Comparison of ENCODE assay signal across 1 cellular context in the genomic region with DNA sequence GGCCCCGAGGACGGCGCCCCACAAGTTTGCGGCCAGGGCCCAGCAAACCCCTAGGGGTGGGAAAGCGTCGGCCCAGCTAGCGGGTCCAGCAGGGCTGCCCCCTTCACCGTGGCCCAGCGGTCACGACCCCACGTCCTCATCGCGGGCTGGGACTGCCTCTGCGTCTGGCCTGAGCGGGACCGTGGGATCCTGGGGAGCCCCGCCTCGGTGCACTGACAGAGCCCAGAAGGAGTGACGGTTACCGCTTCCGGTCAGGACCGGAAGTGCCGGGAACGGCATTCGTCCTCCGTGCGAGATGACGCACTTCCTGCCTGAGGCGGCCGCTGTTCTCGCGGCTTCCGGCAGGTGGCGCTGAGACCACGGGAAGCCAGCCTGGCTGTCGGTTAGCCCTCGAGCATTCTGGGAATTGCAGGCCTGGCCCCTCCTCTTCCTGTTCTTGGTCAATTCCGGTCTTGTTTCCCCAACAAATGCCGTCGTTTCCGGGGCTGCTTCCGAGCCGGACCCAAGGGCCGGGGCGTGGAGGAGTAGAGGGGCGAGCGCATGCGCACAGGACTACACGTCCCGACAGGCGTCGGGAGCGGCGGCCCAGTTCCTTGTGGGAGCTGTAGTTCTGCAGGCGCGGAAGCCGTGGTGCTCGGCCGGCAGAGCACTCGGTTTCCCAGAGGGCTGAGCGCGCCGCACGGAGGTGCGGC.
TF ChIP-seq lines count a peak whose summit lies in the region.

A gene (plus strand): TSS at position 682 of the 692 bp plus-strand sequence. CDS start 1,884 bp downstream, outside the sequence.

TF ChIP-seq in HepG2, 621 proteins besides CTCF, POLR2A, EP300 and RAD21 (continued from another document and continues in another):
- TF ChIP-seq ZNF33A (CRISPR knock-in tag; IDR thresholded peaks at IDR 0.05; ENCODE audit: borderline replicate concordance) (no peak), NR2F1 (CRISPR knock-in tag; IDR thresholded peaks at IDR 0.05) (no peak), FOXO1 (CRISPR knock-in tag; IDR thresholded peaks at IDR 0.05) (peak; percentile 47; the same call in 1 of the 2 replicates), RARG (CRISPR knock-in tag; IDR thresholded peaks at IDR 0.05; ENCODE audit: low read depth) (no peak), ZNF337 (CRISPR knock-in tag; IDR thresholded peaks at IDR 0.05; ENCODE audit: borderline replicate concordance, low read depth) (no peak), IRF2 (CRISPR knock-in tag; IDR thresholded peaks at IDR 0.05) (peak; percentile 97), ZNF292 (CRISPR knock-in tag; IDR thresholded peaks at IDR 0.05; ENCODE audit: borderline replicate concordance, low read depth) (no peak), ZNF746 (CRISPR knock-in tag; IDR thresholded peaks at IDR 0.05) (no peak), ZNF225 (CRISPR knock-in tag; IDR thresholded peaks at IDR 0.05) (peak; percentile 69; the same call in 1 of the 2 replicates), ZNF367 (CRISPR knock-in tag; IDR thresholded peaks at IDR 0.05; ENCODE audit: borderline replicate concordance) (no peak), ZNF567 (CRISPR knock-in tag; IDR thresholded peaks at IDR 0.05; ENCODE audit: borderline replicate concordance) (peak; percentile 93), IKZF1 (IDR thresholded peaks at IDR 0.05) (no peak), TGIF2 (CRISPR knock-in tag; IDR thresholded peaks at IDR 0.05) (0 out of 2 replicates have a peak, but pooled peaks have one; percentile 33), ZNF124 (CRISPR knock-in tag; IDR thresholded peaks at IDR 0.05) (peak; percentile 45; the same call in 1 of the 2 replicates), RORA (CRISPR knock-in tag; IDR thresholded peaks at IDR 0.05) (no peak), RARA (CRISPR knock-in tag; IDR thresholded peaks at IDR 0.05) (no peak), ZNF317 (CRISPR knock-in tag; IDR thresholded peaks at IDR 0.05) (peak; percentile 69), SKI (IDR thresholded peaks at IDR 0.05; ENCODE audit: partially characterized antibody) (no peak), ZNF232 (CRISPR knock-in tag; IDR thresholded peaks at IDR 0.05; ENCODE audit: borderline replicate concordance) (peak; percentile 74; the same call in 1 of the 2 replicates), ZNF850 (CRISPR knock-in tag; conservative IDR thresholded peaks at IDR 0.05) (no peak)
- TF ChIP-seq, protein P1, sequence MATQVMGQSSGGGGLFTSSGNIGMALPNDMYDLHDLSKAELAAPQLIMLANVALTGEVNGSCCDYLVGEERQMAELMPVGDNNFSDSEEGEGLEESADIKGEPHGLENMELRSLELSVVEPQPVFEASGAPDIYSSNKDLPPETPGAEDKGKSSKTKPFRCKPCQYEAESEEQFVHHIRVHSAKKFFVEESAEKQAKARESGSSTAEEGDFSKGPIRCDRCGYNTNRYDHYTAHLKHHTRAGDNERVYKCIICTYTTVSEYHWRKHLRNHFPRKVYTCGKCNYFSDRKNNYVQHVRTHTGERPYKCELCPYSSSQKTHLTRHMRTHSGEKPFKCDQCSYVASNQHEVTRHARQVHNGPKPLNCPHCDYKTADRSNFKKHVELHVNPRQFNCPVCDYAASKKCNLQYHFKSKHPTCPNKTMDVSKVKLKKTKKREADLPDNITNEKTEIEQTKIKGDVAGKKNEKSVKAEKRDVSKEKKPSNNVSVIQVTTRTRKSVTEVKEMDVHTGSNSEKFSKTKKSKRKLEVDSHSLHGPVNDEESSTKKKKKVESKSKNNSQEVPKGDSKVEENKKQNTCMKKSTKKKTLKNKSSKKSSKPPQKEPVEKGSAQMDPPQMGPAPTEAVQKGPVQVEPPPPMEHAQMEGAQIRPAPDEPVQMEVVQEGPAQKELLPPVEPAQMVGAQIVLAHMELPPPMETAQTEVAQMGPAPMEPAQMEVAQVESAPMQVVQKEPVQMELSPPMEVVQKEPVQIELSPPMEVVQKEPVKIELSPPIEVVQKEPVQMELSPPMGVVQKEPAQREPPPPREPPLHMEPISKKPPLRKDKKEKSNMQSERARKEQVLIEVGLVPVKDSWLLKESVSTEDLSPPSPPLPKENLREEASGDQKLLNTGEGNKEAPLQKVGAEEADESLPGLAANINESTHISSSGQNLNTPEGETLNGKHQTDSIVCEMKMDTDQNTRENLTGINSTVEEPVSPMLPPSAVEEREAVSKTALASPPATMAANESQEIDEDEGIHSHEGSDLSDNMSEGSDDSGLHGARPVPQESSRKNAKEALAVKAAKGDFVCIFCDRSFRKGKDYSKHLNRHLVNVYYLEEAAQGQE (IDR thresholded peaks at IDR 0.05; ENCODE audit: borderline replicate concordance in 1 of 2, low read depth in 1 of 2, low read length in 2 of 2) = peak in 1 of 2 experiments; percentile 5; a peak in 1 of 4 replicates
- TF ChIP-seq, protein P2, sequence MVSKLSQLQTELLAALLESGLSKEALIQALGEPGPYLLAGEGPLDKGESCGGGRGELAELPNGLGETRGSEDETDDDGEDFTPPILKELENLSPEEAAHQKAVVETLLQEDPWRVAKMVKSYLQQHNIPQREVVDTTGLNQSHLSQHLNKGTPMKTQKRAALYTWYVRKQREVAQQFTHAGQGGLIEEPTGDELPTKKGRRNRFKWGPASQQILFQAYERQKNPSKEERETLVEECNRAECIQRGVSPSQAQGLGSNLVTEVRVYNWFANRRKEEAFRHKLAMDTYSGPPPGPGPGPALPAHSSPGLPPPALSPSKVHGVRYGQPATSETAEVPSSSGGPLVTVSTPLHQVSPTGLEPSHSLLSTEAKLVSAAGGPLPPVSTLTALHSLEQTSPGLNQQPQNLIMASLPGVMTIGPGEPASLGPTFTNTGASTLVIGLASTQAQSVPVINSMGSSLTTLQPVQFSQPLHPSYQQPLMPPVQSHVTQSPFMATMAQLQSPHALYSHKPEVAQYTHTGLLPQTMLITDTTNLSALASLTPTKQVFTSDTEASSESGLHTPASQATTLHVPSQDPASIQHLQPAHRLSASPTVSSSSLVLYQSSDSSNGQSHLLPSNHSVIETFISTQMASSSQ (IDR thresholded peaks at IDR 0.05; ENCODE audit: low read depth) = peak; percentile 34; the same call in 1 of the 2 replicates
- TF ChIP-seq, protein P2 (CRISPR knock-in tag; IDR thresholded peaks at IDR 0.05; ENCODE audit: borderline replicate concordance) = peak; percentile 90
- TF ChIP-seq, protein P3, sequence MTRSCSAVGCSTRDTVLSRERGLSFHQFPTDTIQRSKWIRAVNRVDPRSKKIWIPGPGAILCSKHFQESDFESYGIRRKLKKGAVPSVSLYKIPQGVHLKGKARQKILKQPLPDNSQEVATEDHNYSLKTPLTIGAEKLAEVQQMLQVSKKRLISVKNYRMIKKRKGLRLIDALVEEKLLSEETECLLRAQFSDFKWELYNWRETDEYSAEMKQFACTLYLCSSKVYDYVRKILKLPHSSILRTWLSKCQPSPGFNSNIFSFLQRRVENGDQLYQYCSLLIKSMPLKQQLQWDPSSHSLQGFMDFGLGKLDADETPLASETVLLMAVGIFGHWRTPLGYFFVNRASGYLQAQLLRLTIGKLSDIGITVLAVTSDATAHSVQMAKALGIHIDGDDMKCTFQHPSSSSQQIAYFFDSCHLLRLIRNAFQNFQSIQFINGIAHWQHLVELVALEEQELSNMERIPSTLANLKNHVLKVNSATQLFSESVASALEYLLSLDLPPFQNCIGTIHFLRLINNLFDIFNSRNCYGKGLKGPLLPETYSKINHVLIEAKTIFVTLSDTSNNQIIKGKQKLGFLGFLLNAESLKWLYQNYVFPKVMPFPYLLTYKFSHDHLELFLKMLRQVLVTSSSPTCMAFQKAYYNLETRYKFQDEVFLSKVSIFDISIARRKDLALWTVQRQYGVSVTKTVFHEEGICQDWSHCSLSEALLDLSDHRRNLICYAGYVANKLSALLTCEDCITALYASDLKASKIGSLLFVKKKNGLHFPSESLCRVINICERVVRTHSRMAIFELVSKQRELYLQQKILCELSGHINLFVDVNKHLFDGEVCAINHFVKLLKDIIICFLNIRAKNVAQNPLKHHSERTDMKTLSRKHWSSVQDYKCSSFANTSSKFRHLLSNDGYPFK (CRISPR knock-in tag; IDR thresholded peaks at IDR 0.05; ENCODE audit: borderline replicate concordance) = peak; percentile 97
- TF ChIP-seq, protein P4, sequence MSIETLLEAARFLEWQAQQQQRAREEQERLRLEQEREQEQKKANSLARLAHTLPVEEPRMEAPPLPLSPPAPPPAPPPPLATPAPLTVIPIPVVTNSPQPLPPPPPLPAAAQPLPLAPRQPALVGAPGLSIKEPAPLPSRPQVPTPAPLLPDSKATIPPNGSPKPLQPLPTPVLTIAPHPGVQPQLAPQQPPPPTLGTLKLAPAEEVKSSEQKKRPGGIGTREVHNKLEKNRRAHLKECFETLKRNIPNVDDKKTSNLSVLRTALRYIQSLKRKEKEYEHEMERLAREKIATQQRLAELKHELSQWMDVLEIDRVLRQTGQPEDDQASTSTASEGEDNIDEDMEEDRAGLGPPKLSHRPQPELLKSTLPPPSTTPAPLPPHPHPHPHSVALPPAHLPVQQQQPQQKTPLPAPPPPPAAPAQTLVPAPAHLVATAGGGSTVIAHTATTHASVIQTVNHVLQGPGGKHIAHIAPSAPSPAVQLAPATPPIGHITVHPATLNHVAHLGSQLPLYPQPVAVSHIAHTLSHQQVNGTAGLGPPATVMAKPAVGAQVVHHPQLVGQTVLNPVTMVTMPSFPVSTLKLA (IDR thresholded peaks at IDR 0.05) = peak; percentile 72
- TF ChIP-seq, protein P5, sequence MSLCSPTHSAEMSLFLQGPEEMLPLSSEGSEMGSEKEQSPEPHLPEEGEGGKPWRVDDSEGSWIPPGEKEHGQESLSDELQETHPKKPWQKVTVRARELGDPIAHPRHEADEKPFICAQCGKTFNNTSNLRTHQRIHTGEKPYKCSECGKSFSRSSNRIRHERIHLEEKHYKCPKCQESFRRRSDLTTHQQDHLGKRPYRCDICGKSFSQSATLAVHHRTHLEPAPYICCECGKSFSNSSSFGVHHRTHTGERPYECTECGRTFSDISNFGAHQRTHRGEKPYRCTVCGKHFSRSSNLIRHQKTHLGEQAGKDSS (CRISPR knock-in tag; IDR thresholded peaks at IDR 0.05; ENCODE audit: borderline replicate concordance, low read depth) = peak; percentile 53; the same call in 1 of the 2 replicates
- TF ChIP-seq, protein P6, sequence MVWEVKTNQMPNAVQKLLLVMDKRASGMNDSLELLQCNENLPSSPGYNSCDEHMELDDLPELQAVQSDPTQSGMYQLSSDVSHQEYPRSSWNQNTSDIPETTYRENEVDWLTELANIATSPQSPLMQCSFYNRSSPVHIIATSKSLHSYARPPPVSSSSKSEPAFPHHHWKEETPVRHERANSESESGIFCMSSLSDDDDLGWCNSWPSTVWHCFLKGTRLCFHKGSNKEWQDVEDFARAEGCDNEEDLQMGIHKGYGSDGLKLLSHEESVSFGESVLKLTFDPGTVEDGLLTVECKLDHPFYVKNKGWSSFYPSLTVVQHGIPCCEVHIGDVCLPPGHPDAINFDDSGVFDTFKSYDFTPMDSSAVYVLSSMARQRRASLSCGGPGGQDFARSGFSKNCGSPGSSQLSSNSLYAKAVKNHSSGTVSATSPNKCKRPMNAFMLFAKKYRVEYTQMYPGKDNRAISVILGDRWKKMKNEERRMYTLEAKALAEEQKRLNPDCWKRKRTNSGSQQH (CRISPR knock-in tag; IDR thresholded peaks at IDR 0.05; ENCODE audit: low read depth) = no peak
- TF ChIP-seq, protein P7, sequence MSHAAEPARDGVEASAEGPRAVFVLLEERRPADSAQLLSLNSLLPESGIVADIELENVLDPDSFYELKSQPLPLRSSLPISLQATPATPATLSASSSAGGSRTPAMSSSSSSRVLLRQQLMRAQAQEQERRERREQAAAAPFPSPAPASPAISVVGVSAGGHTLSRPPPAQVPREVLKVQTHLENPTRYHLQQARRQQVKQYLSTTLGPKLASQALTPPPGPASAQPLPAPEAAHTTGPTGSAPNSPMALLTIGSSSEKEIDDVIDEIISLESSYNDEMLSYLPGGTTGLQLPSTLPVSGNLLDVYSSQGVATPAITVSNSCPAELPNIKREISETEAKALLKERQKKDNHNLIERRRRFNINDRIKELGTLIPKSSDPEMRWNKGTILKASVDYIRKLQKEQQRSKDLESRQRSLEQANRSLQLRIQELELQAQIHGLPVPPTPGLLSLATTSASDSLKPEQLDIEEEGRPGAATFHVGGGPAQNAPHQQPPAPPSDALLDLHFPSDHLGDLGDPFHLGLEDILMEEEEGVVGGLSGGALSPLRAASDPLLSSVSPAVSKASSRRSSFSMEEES (CRISPR knock-in tag; IDR thresholded peaks at IDR 0.05) = no peak; the same call in 1 of the 2 replicates
- TF ChIP-seq, protein P8, sequence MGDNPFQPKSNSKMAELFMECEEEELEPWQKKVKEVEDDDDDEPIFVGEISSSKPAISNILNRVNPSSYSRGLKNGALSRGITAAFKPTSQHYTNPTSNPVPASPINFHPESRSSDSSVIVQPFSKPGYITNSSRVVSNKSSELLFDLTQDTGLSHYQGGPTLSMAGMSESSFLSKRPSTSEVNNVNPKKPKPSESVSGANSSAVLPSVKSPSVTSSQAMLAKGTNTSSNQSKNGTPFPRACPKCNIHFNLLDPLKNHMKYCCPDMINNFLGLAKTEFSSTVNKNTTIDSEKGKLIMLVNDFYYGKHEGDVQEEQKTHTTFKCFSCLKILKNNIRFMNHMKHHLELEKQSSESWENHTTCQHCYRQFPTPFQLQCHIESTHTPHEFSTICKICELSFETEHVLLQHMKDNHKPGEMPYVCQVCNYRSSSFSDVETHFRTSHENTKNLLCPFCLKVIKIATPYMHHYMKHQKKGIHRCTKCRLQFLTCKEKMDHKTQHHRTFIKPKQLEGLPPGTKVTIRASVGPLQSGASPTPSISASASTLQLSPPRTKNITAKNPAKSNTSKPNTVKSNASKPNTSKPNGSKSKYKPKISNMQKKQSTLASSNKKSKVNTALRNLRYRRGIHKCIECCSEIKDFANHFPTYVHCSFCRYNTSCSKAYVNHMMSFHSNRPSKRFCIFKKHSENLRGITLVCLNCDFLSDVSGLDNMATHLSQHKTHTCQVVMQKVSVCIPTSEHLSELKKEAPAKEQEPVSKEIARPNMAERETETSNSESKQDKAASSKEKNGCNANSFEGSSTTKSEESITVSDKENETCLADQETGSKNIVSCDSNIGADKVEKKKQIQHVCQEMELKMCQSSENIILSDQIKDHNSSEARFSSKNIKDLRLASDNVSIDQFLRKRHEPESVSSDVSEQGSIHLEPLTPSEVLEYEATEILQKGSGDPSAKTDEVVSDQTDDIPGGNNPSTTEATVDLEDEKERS (CRISPR knock-in tag; IDR thresholded peaks at IDR 0.05) = peak; percentile 77; the same call in 1 of the 2 replicates
- TF ChIP-seq, protein P9, sequence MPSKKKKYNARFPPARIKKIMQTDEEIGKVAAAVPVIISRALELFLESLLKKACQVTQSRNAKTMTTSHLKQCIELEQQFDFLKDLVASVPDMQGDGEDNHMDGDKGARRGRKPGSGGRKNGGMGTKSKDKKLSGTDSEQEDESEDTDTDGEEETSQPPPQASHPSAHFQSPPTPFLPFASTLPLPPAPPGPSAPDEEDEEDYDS (CRISPR knock-in tag; IDR thresholded peaks at IDR 0.05) = peak; percentile 82
